Comparison of ENCODE assay signal across 27 cellular contexts in the genomic region with DNA sequence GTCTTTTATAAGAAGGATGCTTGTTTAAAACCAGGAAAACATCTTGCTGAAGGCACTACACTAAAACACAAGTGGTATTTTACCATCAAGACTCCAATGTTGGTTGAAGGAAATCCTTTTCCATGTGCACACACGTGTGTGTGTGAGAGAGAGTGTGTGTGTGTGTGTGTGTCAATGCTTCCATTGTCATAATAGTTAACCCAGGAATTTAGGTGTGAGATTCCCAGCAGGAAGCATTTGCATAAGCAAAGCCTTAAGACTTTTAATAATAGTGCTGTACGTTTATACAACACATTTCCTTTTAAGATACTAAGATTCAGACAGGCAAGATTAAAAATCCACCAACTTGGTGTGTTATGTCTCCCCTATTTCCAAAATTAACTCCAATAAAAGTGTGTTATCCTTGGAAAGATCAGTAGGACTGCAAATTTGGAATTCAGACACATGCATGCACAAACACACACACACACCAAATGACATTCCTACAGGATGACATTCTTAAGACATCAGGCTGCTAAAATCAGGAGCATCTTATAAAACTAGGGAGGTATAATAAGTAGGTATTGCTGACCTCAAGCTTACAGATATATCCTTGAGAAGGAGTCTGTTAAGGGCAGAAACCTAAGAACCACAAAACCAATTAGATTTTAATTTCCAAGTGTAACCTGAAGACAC. TPM values are rescaled to one million over a fixed set of nuclear protein-coding genes. Genes with fewer than 3 reads are reported as not detected.
DNase-seq lines count a peak whose midpoint lies in the region; ATAC-seq, FAIRE-seq and TF ChIP-seq lines count a peak whose summit lies in the region.
"Had no signal": no experiment of that assay in that cellular context is flagged by ENCODE, and none has a peak within 500 bp of the region (broad histone marks: within the 10 kb centered on the region; RNA-seq: fewer than 3 reads in every experiment).

No MANE protein-coding gene starts in this region.

- H3K4me2 ChIP-seq in SK-N-SH: no peak overlapping the region
- H3K4me2 ChIP-seq in endothelial cell of umbilical vein (ENCODE audit: insufficient read depth, low read length): no peak overlapping the region

- H3K9me2 ChIP-seq in SK-N-SH: no peaks in the 10 kb centered on the region

- dilution Hi-C loops in endothelial cell of umbilical vein (cut with MboI; ENCODE audit: extremely low pct_ligation_motif_present, low sequenced_read_pairs): no loop called here

- DNase-seq in SK-N-SH (no peak), endothelial cell of umbilical vein (ENCODE audit: low read depth, low spot score) (peak; percentile 21), psoas muscle (no peak)
- no peak for DNase-seq in activated CD8-positive, alpha-beta memory T cell treated with anti-CD3 and anti-CD28 coated beads, Interleukin-2, amount 50 U/mL, for 48 hours
- DNase-seq in effector memory CD8-positive, alpha-beta T cell: no peak
- DNase-seq: activated CD4-positive, alpha-beta memory T cell treated with anti-CD3 and anti-CD28 coated beads, Interleukin-2, amount 10 ng/mL, durations not matched to agents 7 days and 5 days; AML-193; CD4-positive, alpha-beta T cell; central memory CD4-positive, alpha-beta T cell; dorsolateral prefrontal cortex; glutamatergic neuron; naive thymus-derived CD8-positive, alpha-beta T cell; NCI-H2029; NCI-H345; NCI-H774; stimulated activated naive CD4-positive, alpha-beta T cell treated with Interleukin-2 at 50 U/mL for 16 hours had no signal

- WGBS in SK-N-SH (ENCODE audit: low lambda C conversion rate): 83% methylated on average over 2 of the region's 2 CpGs
- 25 to 53% (median 39%) methylated on average over 2 of the region's 2 CpGs for WGBS in psoas muscle, 3 donors

- H3K36me3 Mint-ChIP-seq in effector memory CD8-positive, alpha-beta T cell (ENCODE audit: insufficient read depth): no peaks in the 10 kb centered on the region
- H3K36me3 Mint-ChIP-seq: activated naive CD4-positive, alpha-beta T cell treated with anti-CD3 and anti-CD28 coated beads, Interleukin-2, amount 50 U/mL, for 24 hours; naive thymus-derived CD8-positive, alpha-beta T cell had no signal

- no peak for TF ChIP-seq RAD21 in SK-N-SH (IDR thresholded peaks at IDR 0.05; ENCODE audit: low read length)

- H3K4me1 Mint-ChIP-seq in effector memory CD8-positive, alpha-beta T cell (ENCODE audit: low read depth in 2 of 2): no peaks in the 10 kb centered on the region
- H3K4me1 Mint-ChIP-seq: activated naive CD4-positive, alpha-beta T cell treated with anti-CD3 and anti-CD28 coated beads, Interleukin-2, amount 50 U/mL, for 24 hours had no signal

- no peak for ATAC-seq in psoas muscle
- no peak for ATAC-seq in HG02642 (IDR thresholded peaks at IDR 0.05; ENCODE audit: poor library complexity, unreplicated experiment)
- ATAC-seq in GM21360 (IDR thresholded peaks at IDR 0.05; ENCODE audit: unreplicated experiment): no peak
- no peak for ATAC-seq in effector memory CD8-positive, alpha-beta T cell (replicated peaks)
- ATAC-seq: activated CD4-positive, CD25-positive, alpha-beta regulatory T cell treated with anti-CD3 and anti-CD28 coated beads, Interleukin-2, amount 50 U/mL, for 24 hours; GM12878; naive thymus-derived CD8-positive, alpha-beta T cell had no signal

- no peak for FAIRE-seq in endothelial cell of umbilical vein (lab: Jason Lieb, UNC)
- FAIRE-seq: GM12878, keratinocyte, TTC549 had no signal

- H3K9me1 ChIP-seq in endothelial cell of umbilical vein (replicated peaks; ENCODE audit: control insufficient read depth, extremely low read depth, insufficient read depth, low read length): no peaks in the 10 kb centered on the region

- H3K27ac Mint-ChIP-seq in effector memory CD8-positive, alpha-beta T cell: no peak overlapping the region
- H3K27ac Mint-ChIP-seq: activated CD4-positive, alpha-beta memory T cell treated with anti-CD3 and anti-CD28 coated beads, Interleukin-2, amount 10 ng/mL, durations not matched to agents 7 days and 5 days; activated naive CD4-positive, alpha-beta T cell treated with anti-CD3 and anti-CD28 coated beads, Interleukin-2, amount 50 U/mL, for 24 hours; activated T-helper 2 cell treated with anti-CD3 and anti-CD28 coated beads, Interferon-gamma antibody, Interleukin-2, Interleukin-4, amounts not matched to agents 10 μg/mL and 5 μg/mL and 100 μg/mL, durations not matched to agents 14 hours and 24 hours and 36 hours; CD4-positive, alpha-beta T cell; IgD-negative memory B cell; naive thymus-derived CD8-positive, alpha-beta T cell had no signal

- H3K27ac ChIP-seq in ACC112 (ENCODE audit: low read depth, low read length): peak overlapping the region; percentile 87
- peak overlapping the region; percentile 39 to 48; a peak in 3 of 4 replicates for H3K27ac ChIP-seq in SK-N-SH (ENCODE audit: low read depth in 2 of 2, low read length in 1 of 2)
- no peak overlapping the region for H3K27ac ChIP-seq in endothelial cell of umbilical vein (ENCODE audit: insufficient read depth, low read depth, low read length)
- peak overlapping the region; percentile 85 for H3K27ac ChIP-seq in psoas muscle
- H3K27ac ChIP-seq: SJSA1 had no signal

- no peak overlapping the region for H2AFZ ChIP-seq in ACC112 (ENCODE audit: low read length, unreplicated experiment)
- no peak overlapping the region for H2AFZ ChIP-seq in SK-N-SH (ENCODE audit: low read depth)
- no peak overlapping the region for H2AFZ ChIP-seq in endothelial cell of umbilical vein (ENCODE audit: low read depth, low read length)

- H3K27me3 Mint-ChIP-seq in effector memory CD8-positive, alpha-beta T cell: peaks cover 15 to 30% of the 10 kb centered on the region in 2 donors
- H3K27me3 Mint-ChIP-seq: activated CD4-positive, alpha-beta memory T cell treated with anti-CD3 and anti-CD28 coated beads, Interleukin-2, amount 10 ng/mL, durations not matched to agents 7 days and 5 days had no signal

- H3K79me2 ChIP-seq in ACC112 (ENCODE audit: control insufficient read depth, insufficient read depth, low read length, unreplicated experiment) (peaks cover 39% of the 10 kb centered on the region), SK-N-SH (ENCODE audit: insufficient read depth) (no peaks in the 10 kb centered on the region), endothelial cell of umbilical vein (ENCODE audit: control insufficient read depth, insufficient read depth, low read length) (no peaks in the 10 kb centered on the region)

- intact Hi-C loops in endothelial cell of umbilical vein (cut with micrococcal nuclease): no loop called here
- intact Hi-C loops in psoas muscle (cut with DNase I): loop anchor here in 1 of 2 donors (5.0 kb wide), 1 partner anchor 72 kb away; no protein-coding TSS in a partner anchor

- BruUV-seq in endothelial cell of umbilical vein (replicated peaks; lab: Mats Ljungman, UMichigan): no TSS peak

- H4K20me1 ChIP-seq in SK-N-SH (ENCODE audit: insufficient read depth) (no peaks in the 10 kb centered on the region), endothelial cell of umbilical vein (replicated peaks; ENCODE audit: control insufficient read depth, extremely low read depth, insufficient read depth, low read length) (no peaks in the 10 kb centered on the region)

- POLR2A ChIA-PET in SK-N-SH (lab: Yijun Ruan, JAX) (no interaction called here), endothelial cell of umbilical vein (lab: Charles Lee) (no interaction called here)

- no peak overlapping the region for H3K4me3 ChIP-seq in ACC112 (ENCODE audit: low read depth, low read length)
- no peak overlapping the region for H3K4me3 ChIP-seq in SK-N-SH (ENCODE audit: low read depth in 2 of 2, low read length in 1 of 2)
- no peak overlapping the region for H3K4me3 ChIP-seq in endothelial cell of umbilical vein (replicated peaks in 1 of 3; ENCODE audit: insufficient read depth in 1 of 3, low read depth in 1 of 3, low read length in 3 of 3)
- no peak overlapping the region for H3K4me3 ChIP-seq in psoas muscle
- H3K4me3 ChIP-seq: GM12878, SJSA1 had no signal

- H3K36me3 ChIP-seq in ACC112 (ENCODE audit: insufficient read depth, low read length) (peaks cover 32% of the 10 kb centered on the region), SK-N-SH (replicated peaks in 1 of 2; ENCODE audit: control insufficient read depth in 1 of 2, insufficient read depth in 2 of 2, low read length in 1 of 2) (peaks cover 0 to 13% of the 10 kb centered on the region in 2 experiments), endothelial cell of umbilical vein (ENCODE audit: control insufficient read depth in 2 of 2, extremely low read depth in 1 of 2, insufficient read depth in 2 of 2, low read length in 2 of 2) (no peaks in the 10 kb centered on the region), psoas muscle (ENCODE audit: insufficient read depth in 1 of 2, low read depth in 1 of 2) (peaks cover 0 to 46% of the 10 kb centered on the region in 2 donors)
- H3K36me3 ChIP-seq: SJSA1 had no signal

- H3K9ac ChIP-seq in SK-N-SH: no peak overlapping the region
- no peak overlapping the region for H3K9ac ChIP-seq in endothelial cell of umbilical vein (replicated peaks; ENCODE audit: extremely low read depth, insufficient read depth, low read length)

- no peak for TF ChIP-seq POLR2A in endothelial cell of umbilical vein (IDR thresholded peaks at IDR 0.05; ENCODE audit: low read depth, low read length)

- CTCF ChIA-PET in SK-N-SH (lab: Yijun Ruan, JAX): interaction anchor here (0.7 kb wide), 1 partner anchor 12 kb away, joined by 3 read pairs; no protein-coding TSS in a partner anchor
- CTCF ChIA-PET in endothelial cell of umbilical vein (lab: Charles Lee): no interaction called here

- no peaks in the 10 kb centered on the region for H3K9me3 ChIP-seq in SK-N-SH
- no peaks in the 10 kb centered on the region for H3K9me3 ChIP-seq in endothelial cell of umbilical vein (replicated peaks; ENCODE audit: control insufficient read depth, insufficient read depth, low read length)
- H3K9me3 ChIP-seq in psoas muscle: no peaks in the 10 kb centered on the region
- H3K9me3 ChIP-seq: SJSA1 had no signal

- H3K4me1 ChIP-seq in ACC112 (ENCODE audit: control insufficient read depth, insufficient read depth, low read length, unreplicated experiment) (peaks cover 46% of the 10 kb centered on the region), SK-N-SH (ENCODE audit: control insufficient read depth in 1 of 2, insufficient read depth in 2 of 2, low read depth in 1 of 2, low read length in 1 of 2) (peaks cover 7 to 8% of the 10 kb centered on the region in 2 experiments; a peak in 3 of 4 replicates), endothelial cell of umbilical vein (ENCODE audit: control insufficient read depth, extremely low read depth, insufficient read depth, low read length) (peaks cover 7% of the 10 kb centered on the region), psoas muscle (peaks cover 71% of the 10 kb centered on the region)
- H3K4me1 ChIP-seq: SJSA1 had no signal

- H3K27me3 ChIP-seq in ACC112 (ENCODE audit: insufficient read depth, low read length) (no peaks in the 10 kb centered on the region), SK-N-SH (ENCODE audit: insufficient read depth) (no peaks in the 10 kb centered on the region), endothelial cell of umbilical vein (ENCODE audit: control insufficient read depth in 2 of 2, insufficient read depth in 2 of 2, low read length in 2 of 2) (no peaks in the 10 kb centered on the region), psoas muscle (ENCODE audit: insufficient read depth in 3 of 3, low read length in 2 of 3) (no peaks in the 10 kb centered on the region)
- H3K27me3 ChIP-seq: dorsolateral prefrontal cortex, SJSA1 had no signal

- no peak overlapping the region for H3K4me3 Mint-ChIP-seq in effector memory CD8-positive, alpha-beta T cell
- H3K4me3 Mint-ChIP-seq: activated CD4-positive, alpha-beta memory T cell treated with anti-CD3 and anti-CD28 coated beads, Interleukin-2, amount 10 ng/mL, durations not matched to agents 7 days and 5 days; activated naive CD4-positive, alpha-beta T cell treated with anti-CD3 and anti-CD28 coated beads, Interleukin-2, amount 50 U/mL, for 24 hours; CD4-positive, alpha-beta T cell; IgD-negative memory B cell; naive thymus-derived CD8-positive, alpha-beta T cell had no signal

- peaks cover 13% of the 10 kb centered on the region for H3F3A ChIP-seq in SK-N-SH (replicated peaks; ENCODE audit: insufficient read depth)

- peaks cover 3 to 7% of the 10 kb centered on the region in 2 donors for H3K9me3 Mint-ChIP-seq in effector memory CD8-positive, alpha-beta T cell
- H3K9me3 Mint-ChIP-seq: activated CD4-positive, alpha-beta memory T cell treated with anti-CD3 and anti-CD28 coated beads, Interleukin-2, amount 10 ng/mL, durations not matched to agents 7 days and 5 days; IgD-negative memory B cell had no signal

- TF ChIP-seq EP300 in SK-N-SH (IDR thresholded peaks at IDR 0.05; ENCODE audit: borderline replicate concordance in 1 of 2, low read depth in 1 of 2, low read length in 1 of 2): no peak

- TF ChIP-seq CTCF in SK-N-SH (IDR thresholded peaks at IDR 0.05) (no peak), endothelial cell of umbilical vein (IDR thresholded peaks at IDR 0.05; ENCODE audit: extremely low read depth in 1 of 2, insufficient read depth in 1 of 2, low read depth in 1 of 2, low read length in 2 of 2) (no peak), psoas muscle (IDR thresholded peaks at IDR 0.05) (no peak)

RNA-seq across cellular contexts. Expression of a gene that starts 18.3 kb away (rescaled TPM):
- polyA plus RNA-seq in SK-N-SH (2012; rRNA removed) (23.6 and 26.5 TPM in 2 replicates), endothelial cell of umbilical vein (7.6 and 11.4 TPM in 2 replicates), psoas muscle (1,000 to 10,000 TPM in 1 of 3 donors, 100 to 1,000 TPM in 1, 10 to 100 TPM in 1; 83.0 to 1,120 (median 129) TPM)
- polyA plus RNA-seq in SK-N-SH (2012; cell fraction: cytosol; rRNA removed): 19.2 and 20.3 TPM in 2 replicates
- polyA plus RNA-seq in SK-N-SH (2012; cell fraction: nucleus; rRNA removed): 34.5 and 40.1 TPM in 2 replicates
- total RNA-seq in endothelial cell of umbilical vein (11.1 and 14.5 TPM in 2 replicates), psoas muscle (1,000 to 10,000 TPM in 1 of 4 donors, 100 to 1,000 TPM in 3; 340 to 1,074 (median 476) TPM)
- polyA plus RNA-seq in endothelial cell of umbilical vein (2011; cell fraction: cytosol; rRNA removed): 10.9 and 12.3 TPM in 2 replicates
- polyA plus RNA-seq in endothelial cell of umbilical vein (2011; cell fraction: nucleus; rRNA removed): 11.8 and 12.1 TPM in 2 replicates
- polyA plus RNA-seq in endothelial cell of umbilical vein (2012): 11.6 and 15.5 TPM in 2 replicates
- polyA minus RNA-seq in endothelial cell of umbilical vein: 5.8 and 12.4 TPM in 2 replicates
- not detected for polyA minus RNA-seq in endothelial cell of umbilical vein (2011; cell fraction: cytosol; rRNA and poly(A)+ RNA removed)
- polyA minus RNA-seq in endothelial cell of umbilical vein (2011; cell fraction: nucleus; rRNA and poly(A)+ RNA removed): 10.3 and 13.6 TPM in 2 replicates
- total RNA-seq: naive thymus-derived CD8-positive, alpha-beta T cell had no signal
